Comparison of ENCODE assay signal across 22 cellular contexts in genomic region chr4:76375703-76376102, GRCh38. TPM values are rescaled to one million over a fixed set of nuclear protein-coding genes. Genes with fewer than 3 reads are reported as not detected.
DNase-seq lines count a peak whose midpoint lies in the region; ATAC-seq and TF ChIP-seq lines count a peak whose summit lies in the region.
"Had no signal": no experiment of that assay in that cellular context is flagged by ENCODE, and none has a peak within 500 bp of the region (broad histone marks: within the 10 kb centered on the region; RNA-seq: fewer than 3 reads in every experiment).

No MANE protein-coding gene starts in this region.

- H3K9ac ChIP-seq in GM23248: no peak overlapping the region
- no peak overlapping the region for H3K9ac ChIP-seq in OCI-LY3 (ENCODE audit: low read length)
- no peak overlapping the region for H3K9ac ChIP-seq in endocrine pancreas (ENCODE audit: control insufficient read depth, insufficient read depth, low read length)

- H3K4me1 ChIP-seq in GM23248 (ENCODE audit: insufficient read depth): 0 out of 2 replicates have a peak, but pooled peaks cover 4% of the 10 kb centered on the region
- peaks cover 20% of the 10 kb centered on the region for H3K4me1 ChIP-seq in OCI-LY3 (ENCODE audit: low read length)
- peaks cover 44% of the 10 kb centered on the region for H3K4me1 ChIP-seq in endocrine pancreas (ENCODE audit: control insufficient read depth, insufficient read depth, low read length)
- H3K4me1 ChIP-seq in thoracic aorta (ENCODE audit: control insufficient read depth in 1 of 2, low read depth in 2 of 2): peaks cover 4 to 21% of the 10 kb centered on the region in 2 donors
- peaks cover 0 to 7% (median 0%) of the 10 kb centered on the region in 9 donors for H3K4me1 ChIP-seq in heart right ventricle
- H3K4me1 ChIP-seq: SJSA1 had no signal

- no peaks in the 10 kb centered on the region for H3F3A ChIP-seq in GM23248 (ENCODE audit: insufficient read depth)

- H3K4me1 Mint-ChIP-seq in WTC11: peaks cover 27% of the 10 kb centered on the region
- H3K4me1 Mint-ChIP-seq: CD4-positive, CD25-positive, alpha-beta regulatory T cell had no signal

- H3K4me3 ChIP-seq in GM23248: no peak overlapping the region
- H3K4me3 ChIP-seq in OCI-LY3 (ENCODE audit: low read length): no peak overlapping the region
- H3K4me3 ChIP-seq in endocrine pancreas (ENCODE audit: control insufficient read depth, insufficient read depth, low read length): peak overlapping the region; percentile 19
- H3K4me3 ChIP-seq in thoracic aorta: peak overlapping the region; percentile 10
- H3K4me3 ChIP-seq in heart right ventricle: no peak overlapping the region
- H3K4me3 ChIP-seq: HAP-1, PC-9, SJSA1 had no signal

- H3K36me3 ChIP-seq in GM23248 (ENCODE audit: low read depth) (no peaks in the 10 kb centered on the region), OCI-LY3 (replicated peaks; ENCODE audit: low read depth, low read length) (no peaks in the 10 kb centered on the region), endocrine pancreas (ENCODE audit: control insufficient read depth, insufficient read depth, low read length) (no peaks in the 10 kb centered on the region), thoracic aorta (no peaks in the 10 kb centered on the region), heart right ventricle (no peaks in the 10 kb centered on the region)
- H3K36me3 ChIP-seq: HAP-1, SJSA1 had no signal

- H3K9me3 ChIP-seq in GM23248 (ENCODE audit: low read depth) (no peaks in the 10 kb centered on the region), OCI-LY3 (ENCODE audit: insufficient read depth, low read length) (no peaks in the 10 kb centered on the region), endocrine pancreas (ENCODE audit: control insufficient read depth, low read length) (no peaks in the 10 kb centered on the region), thoracic aorta (no peaks in the 10 kb centered on the region), heart right ventricle (peaks cover 0 to 7% (median 0%) of the 10 kb centered on the region in 11 donors)
- H3K9me3 ChIP-seq: SJSA1 had no signal

- in situ Hi-C loops in GM23248 (cut with MboI): no loop called here

- no peaks in the 10 kb centered on the region for H3K79me2 ChIP-seq in GM23248 (ENCODE audit: insufficient read depth)
- H3K79me2 ChIP-seq in OCI-LY3 (ENCODE audit: low read length): no peaks in the 10 kb centered on the region

- POLR2A ChIA-PET in WTC11 (lab: Charles Lee): interaction anchor here (1.2 kb wide), 1 partner anchor 112 kb away, joined by 3 read pairs; no protein-coding TSS in a partner anchor

- no peak overlapping the region for H3K4me3 Mint-ChIP-seq in WTC11
- H3K4me3 Mint-ChIP-seq: CD4-positive, CD25-positive, alpha-beta regulatory T cell; IgD-negative memory B cell had no signal

- peak overlapping the region; percentile 47 for H2AFZ ChIP-seq in GM23248
- 0 out of 2 replicates have a peak overlapping the region, but pooled peaks have one; percentile 17 for H2AFZ ChIP-seq in OCI-LY3 (ENCODE audit: low read depth, low read length)
- H2AFZ ChIP-seq: PC-9 had no signal

- H3K27me3 Mint-ChIP-seq in WTC11 (ENCODE audit: low read depth): no peaks in the 10 kb centered on the region

- H3K27ac Mint-ChIP-seq in WTC11: no peak overlapping the region
- H3K27ac Mint-ChIP-seq: CD4-positive, CD25-positive, alpha-beta regulatory T cell had no signal

- no peak for TF ChIP-seq CTCF in OCI-LY3 (IDR thresholded peaks at IDR 0.05; ENCODE audit: low read depth, low read length)
- no peak for TF ChIP-seq CTCF in thoracic aorta (IDR thresholded peaks at IDR 0.05)
- TF ChIP-seq CTCF in WTC11 (IDR thresholded peaks at IDR 0.05): no peak
- TF ChIP-seq CTCF in heart right ventricle (IDR thresholded peaks at IDR 0.05): no peak

- H4K20me1 ChIP-seq in GM23248 (ENCODE audit: insufficient read depth) (no peaks in the 10 kb centered on the region), OCI-LY3 (ENCODE audit: insufficient read depth, low read length) (no peaks in the 10 kb centered on the region)

- 27 to 35% methylated on average over 1 of the region's 1 CpG for WGBS in GM23248 (ENCODE audit: low coverage in 1 of 2, low lambda C conversion rate in 2 of 2, missing lambda C conversion rate in 2 of 2), 2 experiments
- WGBS in heart right ventricle, 2 donors: 91 to 92% methylated on average over 1 of the region's 1 CpG

- CTCF ChIA-PET in WTC11 (lab: Charles Lee): interaction anchor here (1.5 to 5.6 kb wide), 3 partner anchors 70 to 196 kb away, joined by 3 to 122 read pairs (median 46); partner anchors contain the start of gene STBD1

- H3K27me3 ChIP-seq in GM23248 (replicated peaks; ENCODE audit: insufficient read depth): no peaks in the 10 kb centered on the region
- no peaks in the 10 kb centered on the region for H3K27me3 ChIP-seq in OCI-LY3 (ENCODE audit: low read depth, low read length)
- H3K27me3 ChIP-seq in endocrine pancreas (ENCODE audit: control insufficient read depth, insufficient read depth, low read length): no peaks in the 10 kb centered on the region
- no peaks in the 10 kb centered on the region for H3K27me3 ChIP-seq in thoracic aorta (replicated peaks; ENCODE audit: insufficient read depth)
- no peaks in the 10 kb centered on the region for H3K27me3 ChIP-seq in heart right ventricle
- H3K27me3 ChIP-seq: SJSA1 had no signal

- ATAC-seq in thoracic aorta (ENCODE audit: insufficient number of reproducible peaks, low FRiP score, low read depth): no peak
- ATAC-seq in WTC11: no peak
- ATAC-seq in heart right ventricle: no peak
- ATAC-seq: Right ventricle myocardium inferior had no signal

- H3K27ac ChIP-seq in GM23248 (no peak overlapping the region), OCI-LY3 (ENCODE audit: low read length) (no peak overlapping the region), thoracic aorta (no peak overlapping the region), heart right ventricle (no peak overlapping the region)
- H3K27ac ChIP-seq: PC-9, SJSA1 had no signal

- intact Hi-C loops in heart right ventricle (cut with DNase I): loop anchor here in 2 of 10 donors (5.0 kb wide), 1 partner anchor 193 kb away; no protein-coding TSS in a partner anchor

- no peak for DNase-seq in GM23248
- DNase-seq in thoracic aorta (ENCODE audit: low spot score): no peak
- no peak for DNase-seq in WTC11 (ENCODE audit: low spot score)
- DNase-seq in heart right ventricle: no peak
- no peak for DNase-seq in stimulated activated CD4-positive, alpha-beta T cell treated with anti-CD3 and anti-CD28 coated beads, Interleukin-4, amount 100 ng/mL, for 1 hour
- DNase-seq: CD4-positive, CD25-positive, alpha-beta regulatory T cell; GOT3; MV-4-11; NCI-H1105; NCI-H1436 treated with DMSO at 0.1 percent for 48 hours; NCI-H187 treated with DMSO at 0.1 percent for 48 hours; NCI-H2171 treated with DMSO at 0.1 percent for 48 hours; PC-9 had no signal

- H3K9me2 ChIP-seq in GM23248 (ENCODE audit: insufficient read depth): no peaks in the 10 kb centered on the region

- H3K9me3 Mint-ChIP-seq in WTC11: peaks cover 7% of the 10 kb centered on the region
- H3K9me3 Mint-ChIP-seq: CD4-positive, CD25-positive, alpha-beta regulatory T cell had no signal

- H3K4me2 ChIP-seq in GM23248 (ENCODE audit: unreplicated experiment) (no peak overlapping the region), OCI-LY3 (ENCODE audit: low read length) (peak overlapping the region; percentile 37)
- H3K4me2 ChIP-seq: PC-9 had no signal

- H3K36me3 Mint-ChIP-seq in WTC11: peaks cover 7% of the 10 kb centered on the region
- H3K36me3 Mint-ChIP-seq: CD4-positive, CD25-positive, alpha-beta regulatory T cell; IgD-negative memory B cell had no signal

TF ChIP-seq in WTC11, 78 proteins besides CTCF, POLR2A, EP300 and RAD21:
- TF ChIP-seq ZNF423 (CRISPR knock-in tag; IDR thresholded peaks at IDR 0.05) (no peak), IRF1 (CRISPR knock-in tag; IDR thresholded peaks at IDR 0.05) (no peak), HMGA2 (CRISPR knock-in tag; IDR thresholded peaks at IDR 0.05) (no peak), NR2C2 (CRISPR knock-in tag; IDR thresholded peaks at IDR 0.05) (no peak), PRRX2 (CRISPR knock-in tag; IDR thresholded peaks at IDR 0.05) (no peak), RELA (CRISPR knock-in tag; IDR thresholded peaks at IDR 0.05; ENCODE audit: borderline replicate concordance) (no peak), SMAD3 (CRISPR knock-in tag; IDR thresholded peaks at IDR 0.05; ENCODE audit: borderline replicate concordance) (no peak), FOXJ3 (CRISPR knock-in tag; IDR thresholded peaks at IDR 0.05; ENCODE audit: borderline replicate concordance) (no peak), NFE2L1 (CRISPR knock-in tag; IDR thresholded peaks at IDR 0.05) (no peak)

RNA-seq across cellular contexts. Expression of gene CCDC158, which starts 45.2 kb away (rescaled TPM):
- not detected in 2 replicates for total RNA-seq in GM23248 (2014; rRNA removed; shearing (Covaris generic))
- polyA plus RNA-seq in GM23248 (2016; fragmentation: Nextera tagmentation; extraction: Ambion mirVana): 0.14 and 0.48 TPM in 2 replicates
- 1 to 10 TPM; 1.8 to 2.8 TPM for total RNA-seq in thoracic aorta
- total RNA-seq in WTC11 (2021): 0.05 to 0.15 TPM (median 0.07 TPM) in 3 replicates
- total RNA-seq in heart right ventricle: 1 to 10 TPM in 1 of 10 donors, under 1 TPM in 9; 0.15 to 1.0 (median 0.39) TPM
- polyA plus RNA-seq in heart right ventricle: under 1 TPM; 0.01 to 0.15 TPM
- total RNA-seq: A673; CD4-positive, CD25-positive, alpha-beta regulatory T cell; M059J; PC-9; RPMI7951 had no signal
- polyA plus RNA-seq: CD4-positive, CD25-positive, alpha-beta regulatory T cell; IgD-negative memory B cell had no signal

RNA-seq across cellular contexts. Expression of gene SHROOM3, which starts 59.3 kb away (rescaled TPM):
- total RNA-seq in GM23248 (2014; rRNA removed; shearing (Covaris generic)): 44.6 and 50.7 TPM in 2 replicates
- polyA plus RNA-seq in GM23248 (2016; fragmentation: Nextera tagmentation; extraction: Ambion mirVana): 8.7 and 9.7 TPM in 2 replicates
- 100 to 1,000 TPM; 139 to 171 TPM for total RNA-seq in thoracic aorta
- 52.2 to 71.9 TPM (median 52.6 TPM) in 3 replicates for total RNA-seq in WTC11 (2021)
- total RNA-seq in heart right ventricle: 10 to 100 TPM in 9 of 10 donors, 1 to 10 TPM in 1; 9.5 to 33.3 (median 19.6) TPM
- polyA plus RNA-seq in heart right ventricle: 1 to 10 TPM; 1.7 to 5.3 TPM
- total RNA-seq: CD4-positive, CD25-positive, alpha-beta regulatory T cell had no signal
- polyA plus RNA-seq: CD4-positive, CD25-positive, alpha-beta regulatory T cell; IgD-negative memory B cell had no signal

Comparison
In these comparisons a context has a peak if more than half of its experiments do, and no peak if none do; other contexts are left out.
1. H3K4me3 ChIP-seq: peak in endocrine pancreas (single experiment) and thoracic aorta (single experiment); none in GM23248 (single experiment), OCI-LY3 (single experiment) and heart right ventricle (0 of 10).